Comparison of ENCODE assay signal across 8 cellular contexts in the genomic region with DNA sequence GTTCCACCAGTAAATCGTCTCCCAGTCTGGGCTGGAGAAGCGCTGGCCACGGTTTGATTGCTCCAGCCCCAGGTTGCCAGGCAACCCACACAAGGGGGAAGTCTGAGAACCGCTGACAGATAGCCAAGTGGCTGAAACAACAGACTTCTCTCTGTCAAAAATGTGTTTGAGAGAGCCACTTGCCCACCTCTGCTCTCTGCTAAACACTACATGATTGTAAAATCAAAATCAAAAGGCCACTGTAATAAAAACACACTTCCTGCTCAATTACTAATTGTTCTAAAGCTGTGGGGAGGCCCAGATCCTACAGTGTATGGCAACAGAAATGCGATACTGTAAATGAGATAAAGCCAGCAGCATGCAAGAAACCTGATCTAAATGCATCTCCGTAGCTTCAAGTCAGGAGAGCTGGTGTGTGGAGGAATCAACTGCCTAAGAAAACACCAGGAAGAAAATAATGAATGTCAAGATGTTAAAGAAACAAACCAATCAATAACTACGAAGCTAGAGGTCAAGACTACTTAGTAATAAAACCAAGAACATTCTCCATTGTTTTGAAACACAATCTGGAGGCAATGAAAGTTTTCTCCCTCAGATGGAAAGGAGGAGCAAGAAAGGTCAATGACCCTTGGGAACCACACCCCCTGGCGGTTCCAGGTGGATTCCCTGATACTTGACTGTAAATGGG.
DNase-seq lines count a peak whose midpoint lies in the region; ATAC-seq and TF ChIP-seq lines count a peak whose summit lies in the region.

No MANE protein-coding gene starts in this region.

- H3K9me3 ChIP-seq in Karpas-422 (ENCODE audit: low read length) (no peaks in the 10 kb centered on the region), RWPE2 (ENCODE audit: severe bottlenecking) (no peaks in the 10 kb centered on the region), endodermal cell (ENCODE audit: control insufficient read depth, low read length) (peaks cover 9% of the 10 kb centered on the region), upper lobe of left lung (no peaks in the 10 kb centered on the region)

- H2BK120ac ChIP-seq in mesendoderm (ENCODE audit: low read depth, low read length) = no peak overlapping the region

- no peak overlapping the region for H4K8ac ChIP-seq in mesendoderm (ENCODE audit: low read depth, low read length)

- TF ChIP-seq CTCF in GM12873 (IDR thresholded peaks at IDR 0.05; ENCODE audit: insufficient read depth, low read depth, low read length, missing control alignments) = peak; percentile 19
- TF ChIP-seq CTCF in RWPE2 (IDR thresholded peaks at IDR 0.05; ENCODE audit: poor library complexity, severe bottlenecking) = peak; percentile 21
- peak; percentile 77 for TF ChIP-seq CTCF in endodermal cell (conservative IDR thresholded peaks at IDR 0.05)
- no peak for TF ChIP-seq CTCF in upper lobe of left lung (IDR thresholded peaks at IDR 0.05)

- H3K27ac ChIP-seq in Karpas-422 (ENCODE audit: low read length) (peak overlapping the region; percentile 96), RWPE2 (ENCODE audit: poor library complexity, severe bottlenecking) (no peak overlapping the region), endodermal cell (ENCODE audit: low read depth, low read length) (peak overlapping the region; percentile 86), mesendoderm (ENCODE audit: low read depth, low read length) (peak overlapping the region; percentile 30), upper lobe of left lung (peak overlapping the region; percentile 19 to 55 (median 36))

- H3K18ac ChIP-seq in mesendoderm (ENCODE audit: low read length) = no peak overlapping the region

- peaks cover 19% of the 10 kb centered on the region for H3K36me3 Mint-ChIP-seq in endodermal cell (ENCODE audit: low read depth)

- H3K9ac ChIP-seq in Karpas-422 (ENCODE audit: low read length) (peak overlapping the region; percentile 60), endodermal cell (ENCODE audit: extremely low read depth, low read length, poor library complexity, severe bottlenecking) (peak overlapping the region; percentile 47), mesendoderm (ENCODE audit: low read length) (no peak overlapping the region)

- no peak overlapping the region for H3K4ac ChIP-seq in mesendoderm (ENCODE audit: low read depth, low read length)

- H3K9me3 Mint-ChIP-seq in endodermal cell = peaks cover 1% of the 10 kb centered on the region

- no peak overlapping the region for H3K56ac ChIP-seq in mesendoderm (ENCODE audit: low read length)

- H3K36me3 ChIP-seq in Karpas-422 (ENCODE audit: insufficient read depth, low read length) = no peaks in the 10 kb centered on the region
- H3K36me3 ChIP-seq in RWPE2 (ENCODE audit: low read depth) = peaks cover 3% of the 10 kb centered on the region; the same call in 1 of the 2 replicates
- H3K36me3 ChIP-seq in endodermal cell (ENCODE audit: control insufficient read depth, insufficient read depth, low read length) = peaks cover 13% of the 10 kb centered on the region
- H3K36me3 ChIP-seq in mesendoderm (ENCODE audit: control insufficient read depth, insufficient read depth, low read length) = no peaks in the 10 kb centered on the region
- peaks cover 0 to 5% (median 0%) of the 10 kb centered on the region in 4 donors for H3K36me3 ChIP-seq in upper lobe of left lung

- H3K4me3 Mint-ChIP-seq in endodermal cell = peak overlapping the region; percentile 27

- H2AK5ac ChIP-seq in mesendoderm (ENCODE audit: low read length) = no peak overlapping the region

- H3K27me3 ChIP-seq in Karpas-422 (ENCODE audit: low read length) (no peaks in the 10 kb centered on the region), RWPE2 (ENCODE audit: insufficient read depth, poor library complexity, severe bottlenecking) (no peaks in the 10 kb centered on the region), endodermal cell (ENCODE audit: control insufficient read depth, insufficient read depth, low read length, poor library complexity, severe bottlenecking) (no peaks in the 10 kb centered on the region), mesendoderm (ENCODE audit: insufficient read depth, low read length, poor library complexity) (no peaks in the 10 kb centered on the region), upper lobe of left lung (no peaks in the 10 kb centered on the region)

- peaks cover 70% of the 10 kb centered on the region for H3K4me1 ChIP-seq in Karpas-422 (ENCODE audit: low read length)
- H3K4me1 ChIP-seq in RWPE2 (ENCODE audit: insufficient read depth, poor library complexity, severe bottlenecking) = no peaks in the 10 kb centered on the region
- peaks cover 12% of the 10 kb centered on the region for H3K4me1 ChIP-seq in endodermal cell (ENCODE audit: control insufficient read depth, insufficient read depth, low read length)
- H3K4me1 ChIP-seq in mesendoderm (ENCODE audit: control insufficient read depth, low read depth, low read length) = peaks cover 4% of the 10 kb centered on the region
- H3K4me1 ChIP-seq in upper lobe of left lung = peaks cover 14 to 18% (median 16%) of the 10 kb centered on the region in 4 donors

- ATAC-seq in RWPE2 (ENCODE audit: low read depth) (peak; percentile 55; the same call in 2 of the 3 replicates), upper lobe of left lung (ENCODE audit: low FRiP score in 2 of 2) (peak; percentile 82 to 96), HG02588 (IDR thresholded peaks at IDR 0.05; ENCODE audit: unreplicated experiment) (no peak)

- TF ChIP-seq EP300 in upper lobe of left lung (IDR thresholded peaks at IDR 0.05) = no peak

- H3K4me2 ChIP-seq in Karpas-422 (ENCODE audit: low read depth, low read length, poor library complexity, severe bottlenecking) (peak overlapping the region; percentile 76), mesendoderm (ENCODE audit: low read length) (no peak overlapping the region)

- H3K79me1 ChIP-seq in mesendoderm (ENCODE audit: low read length) = peaks cover 7% of the 10 kb centered on the region

- DNase-seq in Karpas-422 (peak; percentile 92), RWPE2 (ENCODE audit: low spot score) (no peak), endodermal cell (peak; percentile 88), mesendoderm (peak; percentile 95), upper lobe of left lung (peak in 1 of 2 donors; percentile 90)
- DNase-seq in activated T-cell treated with anti-CD3 and anti-CD28 coated beads, Interleukin-2, amount 50 U/mL, for 1 hour = no peak

- peak overlapping the region; percentile 83 for H3K27ac Mint-ChIP-seq in endodermal cell

- H2AFZ ChIP-seq in Karpas-422 (ENCODE audit: low read length) = peak overlapping the region; percentile 10; the same call in 1 of the 2 replicates

- 19 to 22% methylated on average over 6 to 8 of the region's 8 CpGs for WGBS in endodermal cell (ENCODE audit: insufficient coverage in 1 of 2, insufficient read length in 1 of 2), 2 experiments
- no CpG with 5 or more reads among the region's 8 CpGs for WGBS in mesendoderm (ENCODE audit: extremely low coverage, insufficient coverage, low lambda C conversion rate)
- WGBS in upper lobe of left lung, 2 donors = 26 to 28% methylated on average over 8 of the region's 8 CpGs

- H3K23ac ChIP-seq in mesendoderm (ENCODE audit: low read length) = no peak overlapping the region

- no peak overlapping the region for H4K5ac ChIP-seq in mesendoderm (ENCODE audit: low read length)

- H2BK5ac ChIP-seq in mesendoderm (ENCODE audit: low read length) = no peak overlapping the region

- no peak overlapping the region for H2BK15ac ChIP-seq in mesendoderm (replicated peaks; ENCODE audit: low read depth)

- H3K27me3 Mint-ChIP-seq in endodermal cell (ENCODE audit: insufficient read depth) = no peaks in the 10 kb centered on the region

- H4K20me1 ChIP-seq in Karpas-422 (ENCODE audit: insufficient read depth, low read depth, low read length) = no peaks in the 10 kb centered on the region

- H3K4me1 Mint-ChIP-seq in endodermal cell = peaks cover 40% of the 10 kb centered on the region

- H3K4me3 ChIP-seq in Karpas-422 (ENCODE audit: low read length) = peak overlapping the region; percentile 54
- no peak overlapping the region for H3K4me3 ChIP-seq in RWPE2 (ENCODE audit: severe bottlenecking)
- peak overlapping the region; percentile 58 for H3K4me3 ChIP-seq in endodermal cell (ENCODE audit: low read length)
- no peak overlapping the region for H3K4me3 ChIP-seq in mesendoderm (ENCODE audit: low read length)
- no peak overlapping the region for H3K4me3 ChIP-seq in upper lobe of left lung

- no peak for TF ChIP-seq POLR2A in upper lobe of left lung (IDR thresholded peaks at IDR 0.05)

- no peaks in the 10 kb centered on the region for H3K9me2 ChIP-seq in Karpas-422 (replicated peaks; ENCODE audit: insufficient read depth, low read length)

- H3K79me2 ChIP-seq in Karpas-422 (ENCODE audit: low read length) = peaks cover 15% of the 10 kb centered on the region; the same call in 1 of the 2 replicates
- no peaks in the 10 kb centered on the region for H3K79me2 ChIP-seq in mesendoderm (ENCODE audit: control insufficient read depth, insufficient read depth, low read length)

Comparison
In these comparisons a context has a peak if more than half of its experiments do, and no peak if none do; other contexts are left out.
1. CTCF ChIP-seq: peak in GM12873 (single experiment), RWPE2 (single experiment) and endodermal cell (single experiment); none in upper lobe of left lung (0 of 6).
2. DNase-seq: peak in Karpas-422 (single experiment), endodermal cell (single experiment) and mesendoderm (single experiment); none in RWPE2 (single experiment) and activated T-cell treated with anti-CD3 and anti-CD28 coated beads, Interleukin-2, amount 50 U/mL, for 1 hour (single experiment).
3. H3K4me3 ChIP-seq: peak in Karpas-422 (single experiment) and endodermal cell (single experiment); none in RWPE2 (single experiment), mesendoderm (single experiment) and upper lobe of left lung (0 of 4).